ENCODE assay signal across 9 cellular contexts in genomic region chr2:12717988-12718661, GRCh38. TPM values are rescaled to one million over a fixed set of nuclear protein-coding genes. Genes with fewer than 3 reads are reported as not detected.
DNase-seq lines count a peak whose midpoint lies in the region; ATAC-seq, FAIRE-seq and TF ChIP-seq lines count a peak whose summit lies in the region.
"Had no signal": no experiment of that assay in that cellular context is flagged by ENCODE, and none has a peak within 500 bp of the region (broad histone marks: within the 10 kb centered on the region; RNA-seq: fewer than 3 reads in every experiment).

No MANE protein-coding gene starts in this region.

- H4K20me1 ChIP-seq in SK-N-SH (ENCODE audit: insufficient read depth), result peaks cover 40% of the 10 kb centered on the region

- peak; percentile 1 for ATAC-seq in GM21515 (IDR thresholded peaks at IDR 0.05; ENCODE audit: unreplicated experiment)
- ATAC-seq in left lung, result peak; percentile 0
- ATAC-seq in stimulated activated memory B cell treated with anti-CD40 and anti-IgM and Interleukin-4, amounts not matched to agents 10 μg/mL and 1 μg/mL and 100 μg/mL, for 72 hours, result peak; percentile 15
- no peak for ATAC-seq in GM21423 (IDR thresholded peaks at IDR 0.05; ENCODE audit: unreplicated experiment)
- ATAC-seq in GM21381 (IDR thresholded peaks at IDR 0.05; ENCODE audit: unreplicated experiment), result no peak

- H2AFZ ChIP-seq in SK-N-SH (ENCODE audit: low read depth), result peak overlapping the region; percentile 19; the same call in 1 of the 2 replicates

- no peaks in the 10 kb centered on the region for H3K27me3 ChIP-seq in SK-N-SH (ENCODE audit: insufficient read depth)
- H3K27me3 ChIP-seq in bronchial epithelial cell (ENCODE audit: control insufficient read depth, insufficient read depth, low read length), result no peaks in the 10 kb centered on the region
- peaks cover 0 to 54% of the 10 kb centered on the region in 2 donors for H3K27me3 ChIP-seq in left lung

- H3K4me1 ChIP-seq in SK-N-SH (ENCODE audit: control insufficient read depth in 1 of 2, insufficient read depth in 2 of 2, low read depth in 1 of 2, low read length in 1 of 2) (peaks cover 37 to 46% of the 10 kb centered on the region in 2 experiments), left lung (peaks cover 11 to 45% of the 10 kb centered on the region in 2 donors)

- H3K4me1 Mint-ChIP-seq in stimulated activated memory B cell treated with anti-CD40 and anti-IgM and Interleukin-4, amounts not matched to agents 10 μg/mL and 1 μg/mL and 100 μg/mL, for 72 hours, result peaks cover 59% of the 10 kb centered on the region

- H3F3A ChIP-seq in SK-N-SH (replicated peaks; ENCODE audit: insufficient read depth), result peaks cover 35% of the 10 kb centered on the region

- H3K27ac Mint-ChIP-seq in stimulated activated memory B cell treated with anti-CD40 and anti-IgM and Interleukin-4, amounts not matched to agents 10 μg/mL and 1 μg/mL and 100 μg/mL, for 72 hours, result peak overlapping the region; percentile 88

- peak overlapping the region; percentile 93 for H3K9ac ChIP-seq in SK-N-SH

- TF ChIP-seq CTCF in SK-N-SH (IDR thresholded peaks at IDR 0.05) (no peak; the same call in 1 of the 2 replicates), bronchial epithelial cell (IDR thresholded peaks at IDR 0.05; ENCODE audit: insufficient read depth, low read length, severe bottlenecking) (no peak), left lung (IDR thresholded peaks at IDR 0.05) (no peak)

- TF ChIP-seq EP300 in SK-N-SH (IDR thresholded peaks at IDR 0.05; ENCODE audit: borderline replicate concordance in 1 of 2, low read depth in 1 of 2, low read length in 1 of 2), result no peak

- FAIRE-seq in bronchial epithelial cell (lab: Jason Lieb, UNC), result no peak
- FAIRE-seq: frontal cortex had no signal

- no peaks in the 10 kb centered on the region for H3K9me3 Mint-ChIP-seq in stimulated activated memory B cell treated with anti-CD40 and anti-IgM and Interleukin-4, amounts not matched to agents 10 μg/mL and 1 μg/mL and 100 μg/mL, for 72 hours

- under 1% methylated on average over 50 of the region's 50 CpGs for WGBS in SK-N-SH (ENCODE audit: low lambda C conversion rate)

- POLR2A ChIA-PET in SK-N-SH (lab: Yijun Ruan, JAX), result interaction anchor here (0.6 to 3.0 kb wide), 15 partner anchors 8 to 856 kb away, joined by 3 to 22 read pairs (median 4); no protein-coding TSS in a partner anchor

- H3K27ac ChIP-seq in SK-N-SH (ENCODE audit: low read depth in 2 of 2, low read length in 1 of 2) (peak overlapping the region; percentile 91 to 93), left lung (peak overlapping the region; percentile 89 to 91)

- H3K79me2 ChIP-seq in SK-N-SH (ENCODE audit: insufficient read depth), result peaks cover 74% of the 10 kb centered on the region

- TF ChIP-seq RAD21 in SK-N-SH (IDR thresholded peaks at IDR 0.05; ENCODE audit: low read length), result no peak; the same call in 1 of the 2 replicates

- no peaks in the 10 kb centered on the region for H3K9me3 ChIP-seq in SK-N-SH
- no peaks in the 10 kb centered on the region for H3K9me3 ChIP-seq in left lung

- CTCF ChIA-PET in SK-N-SH (lab: Yijun Ruan, JAX), result interaction anchor here (0.6 to 4.5 kb wide), 74 partner anchors 8 to 937 kb away, joined by 3 to 152 read pairs (median 4); no protein-coding TSS in a partner anchor

- H3K4me3 ChIP-seq in SK-N-SH (ENCODE audit: low read depth in 2 of 2, low read length in 1 of 2) (peak overlapping the region; percentile 93 to 98), bronchial epithelial cell (ENCODE audit: low read depth, low read length) (peak overlapping the region; percentile 63), left lung (peak overlapping the region; percentile 59 to 83)

- H3K27me3 Mint-ChIP-seq in stimulated activated memory B cell treated with anti-CD40 and anti-IgM and Interleukin-4, amounts not matched to agents 10 μg/mL and 1 μg/mL and 100 μg/mL, for 72 hours, result no peaks in the 10 kb centered on the region

- peaks cover 2 to 23% of the 10 kb centered on the region in 2 experiments for H3K36me3 ChIP-seq in SK-N-SH (replicated peaks in 1 of 2; ENCODE audit: control insufficient read depth in 1 of 2, insufficient read depth in 2 of 2, low read length in 1 of 2)
- no peaks in the 10 kb centered on the region for H3K36me3 ChIP-seq in bronchial epithelial cell (ENCODE audit: control insufficient read depth, insufficient read depth, low read length)
- H3K36me3 ChIP-seq in left lung, result no peaks in the 10 kb centered on the region

- intact Hi-C loops in left lung (cut with DNase I), result loop anchor here in 1 of 2 donors (5.0 kb wide), 1 partner anchor 551 kb away; no protein-coding TSS in a partner anchor

- peak overlapping the region; percentile 83 for H3K4me2 ChIP-seq in SK-N-SH

- H3K4me3 Mint-ChIP-seq in stimulated activated memory B cell treated with anti-CD40 and anti-IgM and Interleukin-4, amounts not matched to agents 10 μg/mL and 1 μg/mL and 100 μg/mL, for 72 hours, result peak overlapping the region; percentile 95

- H3K9me2 ChIP-seq in SK-N-SH, result no peaks in the 10 kb centered on the region

- peak; percentile 56 for DNase-seq in 8988T
- peak; percentile 75 for DNase-seq in SK-N-SH
- DNase-seq in bronchial epithelial cell (ENCODE audit: low read depth), result peak; percentile 29
- no peak for DNase-seq in left lung

- H3K36me3 Mint-ChIP-seq in stimulated activated memory B cell treated with anti-CD40 and anti-IgM and Interleukin-4, amounts not matched to agents 10 μg/mL and 1 μg/mL and 100 μg/mL, for 72 hours, result peaks cover under 1% of the 10 kb centered on the region

TF ChIP-seq in SK-N-SH, 30 proteins besides CTCF, POLR2A, EP300 and RAD21:
- no peak for TF ChIP-seq IRF3 (IDR thresholded peaks at IDR 0.05; ENCODE audit: low read depth, low read length)
- peak; percentile 3; the same call in 1 of the 2 replicates for TF ChIP-seq REST (IDR thresholded peaks at IDR 0.05; ENCODE audit: low read depth, low read length)
- TF ChIP-seq MAX (IDR thresholded peaks at IDR 0.05; ENCODE audit: low read depth), result peak; percentile 65; the same call in 1 of the 2 replicates
- no peak for TF ChIP-seq RFX5 (IDR thresholded peaks at IDR 0.05; ENCODE audit: low read length)
- TF ChIP-seq MXI1 (IDR thresholded peaks at IDR 0.05; ENCODE audit: low read depth, low read length), result peak; percentile 71; the same call in 1 of the 2 replicates

RNA-seq across cellular contexts. Expression of gene TRIB2, which starts 1.4 kb away (rescaled TPM):
- polyA plus RNA-seq in SK-N-SH (2012; rRNA removed), result 21.0 and 27.5 TPM in 2 replicates
- 23.5 and 23.8 TPM in 2 replicates for polyA plus RNA-seq in SK-N-SH (2012; cell fraction: cytosol; rRNA removed)
- 56.4 and 71.7 TPM in 2 replicates for polyA plus RNA-seq in SK-N-SH (2012; cell fraction: nucleus; rRNA removed)
- 6.5 and 7.6 TPM in 2 replicates for total RNA-seq in bronchial epithelial cell
- total RNA-seq in left lung, result 10 to 100 TPM; 36.4 to 39.7 TPM

Comparison
In these comparisons a context has a peak if more than half of its experiments do, and no peak if none do; other contexts are left out.
1. DNase-seq: peak in 8988T (single experiment), SK-N-SH (single experiment) and bronchial epithelial cell (single experiment); none in left lung (0 of 2).
2. ATAC-seq: peak in GM21515 (single experiment), left lung (single experiment) and stimulated activated memory B cell treated with anti-CD40 and anti-IgM and Interleukin-4, amounts not matched to agents 10 μg/mL and 1 μg/mL and 100 μg/mL, for 72 hours (single experiment); none in GM21423 (single experiment) and GM21381 (single experiment).
3. Peak in every context shown above with its lines, with median percentiles within 50 percentile points of each other: H3K4me3 ChIP-seq.